33 cellular contexts compared by ENCODE assay signal in genomic region chr1:48547521-48547920, GRCh38.
"Had no signal": no experiment of that assay in that cellular context is flagged by ENCODE, and none has a peak within 500 bp of the region (broad histone marks: within the 10 kb centered on the region; RNA-seq: fewer than 3 reads in every experiment).

No MANE protein-coding gene starts in this region.

- H3K27ac ChIP-seq: adrenal gland, body of pancreas, esophagus muscularis mucosa, foreskin keratinocyte had no signal

- ATAC-seq: activated CD4-positive, alpha-beta T cell treated with anti-CD3 and anti-CD28 coated beads for 36 hours; activated CD8-positive, alpha-beta memory T cell treated with anti-CD3 and anti-CD28 coated beads, Interleukin-2, amount 10 ng/mL, durations not matched to agents 7 days and 5 days; activated CD8-positive, alpha-beta T cell treated with anti-CD3 and anti-CD28 coated beads, Interleukin-2, amount 10 ng/mL, durations not matched to agents 7 days and 5 days; activated naive CD8-positive, alpha-beta T cell treated with anti-CD3 and anti-CD28 coated beads, Interleukin-2, amount 50 U/mL, for 24 hours; body of pancreas; effector memory CD8-positive, alpha-beta T cell; foreskin keratinocyte had no signal

- H3K4me3 ChIP-seq: adrenal gland, body of pancreas, esophagus muscularis mucosa had no signal

- H3K4me1 ChIP-seq: body of pancreas, foreskin keratinocyte had no signal

- H3K9me3 ChIP-seq: adrenal gland, body of pancreas, esophagus muscularis mucosa had no signal

- FAIRE-seq: colon had no signal

- H3K36me3 ChIP-seq: adrenal gland, esophagus muscularis mucosa had no signal

- H3K4me3 Mint-ChIP-seq: activated CD4-positive, alpha-beta memory T cell treated with anti-CD3 and anti-CD28 coated beads for 36 hours; activated CD4-positive, alpha-beta T cell treated with anti-CD3 and anti-CD28 coated beads for 36 hours; activated CD4-positive, alpha-beta T cell treated with anti-CD3 and anti-CD28 coated beads, Interleukin-2, amount 10 ng/mL, durations not matched to agents 24 days and 14 days; activated CD8-positive, alpha-beta memory T cell treated with anti-CD3 and anti-CD28 coated beads, Interleukin-2, amount 10 ng/mL, durations not matched to agents 7 days and 5 days; activated CD8-positive, alpha-beta T cell treated with anti-CD3 and anti-CD28 coated beads, Interleukin-2, amount 10 ng/mL, durations not matched to agents 7 days and 5 days; activated naive CD4-positive, alpha-beta T cell treated with anti-CD3 and anti-CD28 coated beads for 36 hours; activated naive CD4-positive, alpha-beta T cell treated with anti-CD3 and anti-CD28 coated beads, Interleukin-2, amount 50 U/mL, for 24 hours; activated naive CD8-positive, alpha-beta T cell treated with anti-CD3 and anti-CD28 coated beads for 36 hours; activated naive CD8-positive, alpha-beta T cell treated with anti-CD3 and anti-CD28 coated beads, Interleukin-2, amount 50 U/mL, for 24 hours; activated T-helper 1 cell treated with anti-CD3 and anti-CD28 coated beads, Interleukin-12 subunit alpha, Interleukin-12 subunit beta, Interleukin-2, Interleukin-4 antibody, amounts not matched to agents 30 ng/mL and 10 ng/mL and 1 ng/mL, durations not matched to agents 14 hours and 24 hours and 36 hours; effector memory CD8-positive, alpha-beta T cell; T-helper 1 cell treated with Interleukin-12 subunit alpha and Interleukin-12 subunit beta and Interleukin-4 antibody, amounts not matched to agents 30 μg/mL and 1 μg/mL, for 36 hours had no signal

- H3K4me1 Mint-ChIP-seq: activated CD4-positive, alpha-beta T cell treated with anti-CD3 and anti-CD28 coated beads for 36 hours; activated CD4-positive, alpha-beta T cell treated with anti-CD3 and anti-CD28 coated beads, Interleukin-2, amount 10 ng/mL, durations not matched to agents 24 days and 14 days; activated CD8-positive, alpha-beta memory T cell treated with anti-CD3 and anti-CD28 coated beads, Interleukin-2, amount 10 ng/mL, durations not matched to agents 7 days and 5 days; activated naive CD4-positive, alpha-beta T cell treated with anti-CD3 and anti-CD28 coated beads, Interleukin-2, amount 50 U/mL, for 24 hours; activated naive CD8-positive, alpha-beta T cell treated with anti-CD3 and anti-CD28 coated beads for 36 hours; activated naive CD8-positive, alpha-beta T cell treated with anti-CD3 and anti-CD28 coated beads, Interleukin-2, amount 50 U/mL, for 24 hours had no signal

- H3K36me3 Mint-ChIP-seq: activated CD4-positive, alpha-beta memory T cell treated with anti-CD3 and anti-CD28 coated beads for 36 hours; activated CD8-positive, alpha-beta memory T cell treated with anti-CD3 and anti-CD28 coated beads, Interleukin-2, amount 10 ng/mL, durations not matched to agents 7 days and 5 days; activated naive CD4-positive, alpha-beta T cell treated with anti-CD3 and anti-CD28 coated beads, Interleukin-2, amount 50 U/mL, for 24 hours; activated naive CD8-positive, alpha-beta T cell treated with anti-CD3 and anti-CD28 coated beads for 36 hours had no signal

- H3K27me3 ChIP-seq: adrenal gland, body of pancreas, esophagus muscularis mucosa, foreskin keratinocyte had no signal

- H3K9me3 Mint-ChIP-seq: activated CD4-positive, alpha-beta memory T cell treated with anti-CD3 and anti-CD28 coated beads for 36 hours; activated CD4-positive, alpha-beta T cell treated with anti-CD3 and anti-CD28 coated beads, Interleukin-2, amount 10 ng/mL, durations not matched to agents 24 days and 14 days; activated naive CD4-positive, alpha-beta T cell treated with anti-CD3 and anti-CD28 coated beads for 36 hours; activated naive CD4-positive, alpha-beta T cell treated with anti-CD3 and anti-CD28 coated beads, Interleukin-2, amount 50 U/mL, for 24 hours; activated naive CD8-positive, alpha-beta T cell treated with anti-CD3 and anti-CD28 coated beads for 36 hours; activated naive CD8-positive, alpha-beta T cell treated with anti-CD3 and anti-CD28 coated beads, Interleukin-2, amount 50 U/mL, for 24 hours; activated T-helper 1 cell treated with anti-CD3 and anti-CD28 coated beads, Interleukin-12 subunit alpha, Interleukin-12 subunit beta, Interleukin-2, Interleukin-4 antibody, amounts not matched to agents 30 ng/mL and 10 ng/mL and 1 ng/mL, durations not matched to agents 14 hours and 24 hours and 36 hours; activated T-helper 2 cell treated with anti-CD3 and anti-CD28 coated beads, Interferon-gamma antibody, Interleukin-2, Interleukin-4, amounts not matched to agents 10 μg/mL and 5 μg/mL and 100 μg/mL, durations not matched to agents 14 hours and 24 hours and 36 hours; effector memory CD8-positive, alpha-beta T cell; T-helper 1 cell treated with Interleukin-12 subunit alpha and Interleukin-12 subunit beta and Interleukin-4 antibody, amounts not matched to agents 30 μg/mL and 1 μg/mL, for 36 hours had no signal

- H3K27ac Mint-ChIP-seq: activated CD4-positive, alpha-beta memory T cell treated with anti-CD3 and anti-CD28 coated beads for 36 hours; activated CD4-positive, alpha-beta T cell treated with anti-CD3 and anti-CD28 coated beads for 36 hours; activated CD4-positive, alpha-beta T cell treated with anti-CD3 and anti-CD28 coated beads, Interleukin-2, amount 10 ng/mL, durations not matched to agents 24 days and 14 days; activated CD8-positive, alpha-beta memory T cell treated with anti-CD3 and anti-CD28 coated beads, Interleukin-2, amount 10 ng/mL, durations not matched to agents 7 days and 5 days; activated CD8-positive, alpha-beta T cell treated with anti-CD3 and anti-CD28 coated beads, Interleukin-2, amount 10 ng/mL, durations not matched to agents 7 days and 5 days; activated naive CD4-positive, alpha-beta T cell treated with anti-CD3 and anti-CD28 coated beads for 36 hours; activated naive CD4-positive, alpha-beta T cell treated with anti-CD3 and anti-CD28 coated beads, Interleukin-2, amount 50 U/mL, for 24 hours; activated naive CD8-positive, alpha-beta T cell treated with anti-CD3 and anti-CD28 coated beads for 36 hours; activated naive CD8-positive, alpha-beta T cell treated with anti-CD3 and anti-CD28 coated beads, Interleukin-2, amount 50 U/mL, for 24 hours; activated T-helper 1 cell treated with anti-CD3 and anti-CD28 coated beads, Interleukin-12 subunit alpha, Interleukin-12 subunit beta, Interleukin-2, Interleukin-4 antibody, amounts not matched to agents 30 ng/mL and 10 ng/mL and 1 ng/mL, durations not matched to agents 14 hours and 24 hours and 36 hours; activated T-helper 2 cell treated with anti-CD3 and anti-CD28 coated beads, Interferon-gamma antibody, Interleukin-2, Interleukin-4, amounts not matched to agents 10 μg/mL and 5 μg/mL and 100 μg/mL, durations not matched to agents 14 hours and 24 hours and 36 hours; effector memory CD8-positive, alpha-beta T cell; T-helper 1 cell treated with Interleukin-12 subunit alpha and Interleukin-12 subunit beta and Interleukin-4 antibody, amounts not matched to agents 30 μg/mL and 1 μg/mL, for 36 hours had no signal

- H3K27me3 Mint-ChIP-seq: activated CD8-positive, alpha-beta memory T cell treated with anti-CD3 and anti-CD28 coated beads, Interleukin-2, amount 10 ng/mL, durations not matched to agents 7 days and 5 days; activated naive CD4-positive, alpha-beta T cell treated with anti-CD3 and anti-CD28 coated beads, Interleukin-2, amount 50 U/mL, for 24 hours had no signal

- DNase-seq: activated CD4-positive, alpha-beta memory T cell treated with anti-CD3 and anti-CD28 coated beads for 36 hours; activated CD4-positive, alpha-beta T cell treated with anti-CD3 and anti-CD28 coated beads for 36 hours; activated CD4-positive, alpha-beta T cell treated with anti-CD3 and anti-CD28 coated beads, Interleukin-2, amount 10 ng/mL, durations not matched to agents 24 days and 14 days; activated CD4-positive, CD25-positive, alpha-beta regulatory T cell; activated CD4-positive, CD25-positive, alpha-beta regulatory T cell treated with anti-CD3 and anti-CD28 coated beads, Interleukin-2, amount 50 U/mL, for 72 hours; activated CD8-positive, alpha-beta memory T cell treated with anti-CD3 and anti-CD28 coated beads, Interleukin-2, amount 10 ng/mL, durations not matched to agents 7 days and 5 days; activated CD8-positive, alpha-beta memory T cell treated with anti-CD3 and anti-CD28 coated beads, Interleukin-2, amount 50 U/mL, for 4 hours; activated CD8-positive, alpha-beta T cell treated with anti-CD3 and anti-CD28 coated beads, Interleukin-2, amount 10 ng/mL, durations not matched to agents 7 days and 5 days; activated effector memory CD4-positive, alpha-beta T cell treated with anti-CD3 and anti-CD28 coated beads, Interleukin-2, amount 50 U/mL, for 16 hours; activated naive CD4-positive, alpha-beta T cell treated with anti-CD3 and anti-CD28 coated beads for 36 hours; activated naive CD8-positive, alpha-beta T cell treated with anti-CD3 and anti-CD28 coated beads for 36 hours; activated naive CD8-positive, alpha-beta T cell treated with anti-CD3 and anti-CD28 coated beads, Interleukin-2, amount 50 U/mL, for 24 hours; activated T-cell treated with anti-CD3 and anti-CD28 coated beads, Interleukin-2, amount 50 U/mL, for 1 hour; activated T-cell treated with anti-CD3 and anti-CD28 coated beads, Interleukin-2, amount 50 U/mL, for 48 hours; adrenal gland; amygdala; aorta; body of pancreas; caudate nucleus; cortex of kidney; dermis blood vessel endothelial cell; effector CD4-positive, alpha-beta T cell; effector memory CD8-positive, alpha-beta T cell; erythroblast; foreskin keratinocyte; head of caudate nucleus; T1000 had no signal
